In genomic region chr12:24864796-24865125, GRCh38 we compare ENCODE assay signal across 13 cellular contexts.
DNase-seq lines count a peak whose midpoint lies in the region; ATAC-seq, FAIRE-seq and TF ChIP-seq lines count a peak whose summit lies in the region.
"Had no signal": no experiment of that assay in that cellular context is flagged by ENCODE, and none has a peak within 500 bp of the region (broad histone marks: within the 10 kb centered on the region; RNA-seq: fewer than 3 reads in every experiment).

No MANE protein-coding gene starts in this region.

- H3K4me3 Mint-ChIP-seq in H9, result no peak overlapping the region

- H2AFZ ChIP-seq in GM12878 (ENCODE audit: control insufficient read depth, low read depth, low read length) (no peak overlapping the region), H9 (ENCODE audit: low read length) (no peak overlapping the region)

- DNase-seq in GM12878 (ENCODE audit: low read depth, low spot score) (no peak), NCI-H2227 treated with DMSO at 0.1 percent for 48 hours (lab: John Stamatoyannopoulos, UW) (no peak), H9 (no peak)
- DNase-seq in activated CD8-positive, alpha-beta memory T cell treated with anti-CD3 and anti-CD28 coated beads, Interleukin-2, amount 50 U/mL, for 48 hours, result no peak
- DNase-seq: activated CD4-positive, alpha-beta T cell treated with anti-CD3 and anti-CD28 coated beads for 48 hours; left cardiac atrium; NCI-H1694 treated with DMSO at 0.1 percent for 48 hours had no signal

- POLR2A ChIA-PET in GM12878 (lab: Charles Lee), result no interaction called here

- H3K4me2 ChIP-seq in GM12878 (ENCODE audit: control insufficient read depth, insufficient read depth) (no peak overlapping the region), skeletal muscle satellite cell (ENCODE audit: low read length) (peak overlapping the region; percentile 9), H9 (ENCODE audit: insufficient read depth, insufficient read length, low read length) (no peak overlapping the region)

- no peak for TF ChIP-seq EP300 in GM12878 (IDR thresholded peaks at IDR 0.05; ENCODE audit: borderline replicate concordance in 1 of 2, control insufficient read depth in 1 of 2, low read depth in 2 of 2, low read length in 2 of 2)

- H2BK120ac ChIP-seq in H9 (ENCODE audit: low read depth, low read length, poor library complexity, severe bottlenecking), result no peak overlapping the region

- H3T11ph ChIP-seq in H9 (ENCODE audit: low read length), result no peak overlapping the region

- peaks cover 83 to 88% (median 87%) of the 10 kb centered on the region in 3 experiments for H3K36me3 Mint-ChIP-seq in H9 (ENCODE audit: insufficient read depth in 1 of 3, low read depth in 3 of 3)

- H4K20me1 ChIP-seq in GM12878 (ENCODE audit: control insufficient read depth, insufficient read depth) (no peaks in the 10 kb centered on the region), H9 (ENCODE audit: control insufficient read depth, insufficient read depth, insufficient read length) (no peaks in the 10 kb centered on the region)

- H3K9me3 ChIP-seq in GM12878 (replicated peaks; ENCODE audit: control insufficient read depth, insufficient read depth, low read length) (peaks cover 2% of the 10 kb centered on the region; the same call in 2 of the 3 replicates), skeletal muscle satellite cell (replicated peaks; ENCODE audit: low read length) (no peaks in the 10 kb centered on the region), H9 (ENCODE audit: control insufficient read depth, low read depth, low read length) (peaks cover 7% of the 10 kb centered on the region)
- H3K9me3 ChIP-seq: right atrium auricular region had no signal

- peak; percentile 49 for FAIRE-seq in GM12878 (lab: Jason Lieb, UNC)
- FAIRE-seq: G401.6 had no signal

- H3K56ac ChIP-seq in H9 (ENCODE audit: insufficient read length, low read depth, low read length), result no peak overlapping the region

- H2BK15ac ChIP-seq in H9 (ENCODE audit: low read depth, low read length), result no peak overlapping the region

- no peak for TF ChIP-seq RAD21 in GM12878 (IDR thresholded peaks at IDR 0.05; ENCODE audit: insufficient read depth, low read depth, low read length)

- SMC1A ChIA-PET in GM12878 (lab: Charles Lee; ENCODE audit: uncharacterized antibody, unreplicated experiment), result no interaction called here

- H3K36me3 ChIP-seq in GM12878 (ENCODE audit: control insufficient read depth in 2 of 2, insufficient read depth in 2 of 2, low read length in 1 of 2), result peaks cover 0 to 8% of the 10 kb centered on the region in 2 experiments; a peak in 1 of 4 replicates
- peaks cover 10% of the 10 kb centered on the region for H3K36me3 ChIP-seq in skeletal muscle satellite cell (ENCODE audit: insufficient read depth, low read length)
- H3K36me3 ChIP-seq: right atrium auricular region had no signal

- H4K91ac ChIP-seq in H9 (ENCODE audit: insufficient read length, low read depth, low read length), result no peak overlapping the region

- H3K27me3 ChIP-seq in GM12878 (replicated peaks in 1 of 2; ENCODE audit: control insufficient read depth in 2 of 2, insufficient read depth in 2 of 2, low read length in 1 of 2) (no peaks in the 10 kb centered on the region), skeletal muscle satellite cell (ENCODE audit: control insufficient read depth, insufficient read depth, low read length) (no peaks in the 10 kb centered on the region), H9 (ENCODE audit: insufficient read depth, low read length) (no peaks in the 10 kb centered on the region)
- H3K27me3 ChIP-seq: right atrium auricular region had no signal

- H2BK5ac ChIP-seq in H9 (ENCODE audit: insufficient read length, low read length), result no peak overlapping the region

- H3K14ac ChIP-seq in H9 (ENCODE audit: insufficient read depth, low read length), result no peak overlapping the region

- no peak overlapping the region for H3K23ac ChIP-seq in H9 (ENCODE audit: insufficient read length, low read depth, low read length)

- no peaks in the 10 kb centered on the region for H3K79me1 ChIP-seq in H9 (ENCODE audit: insufficient read depth, low read depth, low read length, poor library complexity, severe bottlenecking)

- RAD21 ChIA-PET in GM12878 (lab: Charles Lee; ENCODE audit: unreplicated experiment), result no interaction called here

- peaks cover 19% of the 10 kb centered on the region for H3K4me1 ChIP-seq in GM12878 (ENCODE audit: control insufficient read depth, insufficient read depth, low read length)
- H3K4me1 ChIP-seq in skeletal muscle satellite cell (ENCODE audit: control insufficient read depth, insufficient read depth, low read length), result peaks cover 14% of the 10 kb centered on the region
- H3K4me1 ChIP-seq in H9 (ENCODE audit: insufficient read depth, low read length), result peaks cover 4% of the 10 kb centered on the region
- H3K4me1 ChIP-seq: right atrium auricular region had no signal

- no peak overlapping the region for H3K9ac ChIP-seq in GM12878 (ENCODE audit: control insufficient read depth, insufficient read depth, low read length)
- H3K9ac ChIP-seq in skeletal muscle satellite cell (ENCODE audit: low read depth, low read length), result no peak overlapping the region
- no peak overlapping the region for H3K9ac ChIP-seq in H9 (ENCODE audit: extremely low read depth, insufficient read length, low read length)

- H3K18ac ChIP-seq in H9 (ENCODE audit: insufficient read length, low read depth, low read length), result no peak overlapping the region

- TF ChIP-seq CTCF in GM12878 (IDR thresholded peaks at IDR 0.05 in 2 of 3, conservative IDR thresholded peaks at IDR 0.05 in 1 of 3; ENCODE audit: control insufficient read depth in 2 of 3, extremely low read depth in 1 of 3, insufficient read depth in 1 of 3, low read depth in 3 of 3, low read length in 3 of 3) (no peak), H9 (conservative IDR thresholded peaks at IDR 0.05) (no peak)

- CTCF ChIA-PET in GM12878 (lab: Yijun Ruan, JAX), result no interaction called here

- TF ChIP-seq POLR2A in GM12878 (IDR thresholded peaks at IDR 0.05; ENCODE audit: low read depth, low read length), result no peak

- peak overlapping the region in 1 of 3 experiments; percentile 52; a peak in 3 of 7 replicates for H3K27ac Mint-ChIP-seq in H9

- no peaks in the 10 kb centered on the region for H3K23me2 ChIP-seq in H9 (ENCODE audit: insufficient read length, low read depth, low read length, poor library complexity, severe bottlenecking)

- H3K4ac ChIP-seq in H9 (ENCODE audit: low read depth, low read length), result no peak overlapping the region

- H3K4me1 Mint-ChIP-seq in H9, result peaks cover 12% of the 10 kb centered on the region in 2 experiments

- no peaks in the 10 kb centered on the region for H3K27me3 Mint-ChIP-seq in H9 (ENCODE audit: low read depth)

- H3K4me3 ChIP-seq in GM12878, result no peak overlapping the region
- no peak overlapping the region for H3K4me3 ChIP-seq in skeletal muscle satellite cell (ENCODE audit: low read length)
- H3K4me3 ChIP-seq: right atrium auricular region had no signal

- intact Hi-C loops in GM12878 (cut with micrococcal nuclease; ENCODE audit: unreplicated experiment), result no loop called here

- H4K8ac ChIP-seq in H9 (replicated peaks; ENCODE audit: insufficient read length, low read depth, low read length), result no peak overlapping the region

- H3K27ac ChIP-seq in GM12878 (ENCODE audit: control insufficient read depth, insufficient read depth) (no peak overlapping the region), H9 (ENCODE audit: insufficient read length, low read depth, low read length) (no peak overlapping the region)
- H3K27ac ChIP-seq: epithelial cell of prostate, right atrium auricular region had no signal

- no peak overlapping the region for H2AK5ac ChIP-seq in H9 (ENCODE audit: insufficient read length, low read length)

- H3K9me3 Mint-ChIP-seq in H9, result peaks cover 16 to 29% of the 10 kb centered on the region in 2 experiments

- no TSS peak for BruUV-seq in GM12878 (replicated peaks; lab: Mats Ljungman, UMichigan)

- no peaks in the 10 kb centered on the region for H3K79me2 ChIP-seq in GM12878 (ENCODE audit: control insufficient read depth, insufficient read depth, low read length)
- no peaks in the 10 kb centered on the region; the same call in 1 of the 2 replicates for H3K79me2 ChIP-seq in H9 (ENCODE audit: insufficient read depth, low read length)

- peak; percentile 57 for ATAC-seq in GM19395 (IDR thresholded peaks at IDR 0.05; ENCODE audit: unreplicated experiment)
- ATAC-seq in HG03442 (IDR thresholded peaks at IDR 0.05; ENCODE audit: unreplicated experiment), result peak; percentile 52
- ATAC-seq in GM12878, result peak; percentile 58
- ATAC-seq: left cardiac atrium had no signal

- no peak overlapping the region for H4K5ac ChIP-seq in H9 (ENCODE audit: insufficient read length, low read depth, low read length)

- no peak overlapping the region for H2BK20ac ChIP-seq in H9 (ENCODE audit: low read depth, low read length, poor library complexity, severe bottlenecking)

- no peak overlapping the region for H2BK12ac ChIP-seq in H9 (ENCODE audit: insufficient read length, low read depth, low read length)

- in situ Hi-C loops in GM12878 (cut with MboI), result no loop called here

TF ChIP-seq in GM12878, 131 proteins besides CTCF, POLR2A, EP300 and RAD21:
- TF ChIP-seq TCF12 (IDR thresholded peaks at IDR 0.05; ENCODE audit: low read depth, low read length) (0 out of 2 replicates have a peak, but pooled peaks have one; percentile 62), RUNX3 (IDR thresholded peaks at IDR 0.05; ENCODE audit: low read length) (peak; percentile 81), RBBP5 (conservative IDR thresholded peaks at IDR 0.05) (no peak)
